22 cellular contexts compared by ENCODE assay signal in genomic region chr6:133899556-133899955, GRCh38. TPM values are rescaled to one million over a fixed set of nuclear protein-coding genes. Genes with fewer than 3 reads are reported as not detected.
DNase-seq lines count a peak whose midpoint lies in the region; ATAC-seq and TF ChIP-seq lines count a peak whose summit lies in the region.
"Had no signal": no experiment of that assay in that cellular context is flagged by ENCODE, and none has a peak within 500 bp of the region (broad histone marks: within the 10 kb centered on the region; RNA-seq: fewer than 3 reads in every experiment).

No MANE protein-coding gene starts in this region.

- no peak overlapping the region for H3K27ac Mint-ChIP-seq in osteocyte (ENCODE audit: unreplicated experiment)
- H3K27ac Mint-ChIP-seq: CD14-positive monocyte had no signal

- H3K4me1 ChIP-seq in RWPE2 (ENCODE audit: insufficient read depth, poor library complexity, severe bottlenecking) (no peaks in the 10 kb centered on the region), foreskin keratinocyte (no peaks in the 10 kb centered on the region)

- peaks cover 84% of the 10 kb centered on the region for H3K27me3 Mint-ChIP-seq in osteocyte (ENCODE audit: unreplicated experiment)

- DNase-seq in DMS 273 (lab: John Stamatoyannopoulos, UW; ENCODE audit: unreplicated experiment) (peak; percentile 23), DMS 273 treated with DMSO at 0.1 percent for 48 hours (lab: John Stamatoyannopoulos, UW) (no peak), RWPE2 (ENCODE audit: low spot score) (no peak), epithelial cell of prostate (ENCODE audit: low read depth, low spot score) (peak; percentile 84), foreskin keratinocyte (peak; percentile 66 to 83), osteocyte (ENCODE audit: extremely low spot score, unreplicated experiment) (no peak)
- DNase-seq in activated CD4-positive, alpha-beta T cell treated with anti-CD3 and anti-CD28 coated beads, Interleukin-2, amount 50 U/mL, for 4 hours = no peak
- DNase-seq: GF-D8, MM.1S, NCI-H1092, NCI-H1436 treated with DMSO at 0.1 percent for 48 hours, NCI-H2029, NCI-H748 treated with DMSO at 0.1 percent for 48 hours, OCI-M1, SHP77 treated with DMSO at 0.1 percent for 48 hours, SK-N-SH had no signal

- TF ChIP-seq CTCF in RWPE2 (IDR thresholded peaks at IDR 0.05; ENCODE audit: poor library complexity, severe bottlenecking) = no peak
- TF ChIP-seq CTCF in foreskin keratinocyte (conservative IDR thresholded peaks at IDR 0.05) = no peak
- TF ChIP-seq CTCF in osteocyte (IDR thresholded peaks at IDR 0.05) = no peak

- peaks cover 8% of the 10 kb centered on the region for H3K4me1 Mint-ChIP-seq in osteocyte (ENCODE audit: unreplicated experiment)

- ATAC-seq in RWPE2 (ENCODE audit: low read depth) = peak; percentile 98
- peak; percentile 75 for ATAC-seq in foreskin keratinocyte
- no peak for ATAC-seq in GM21723 (IDR thresholded peaks at IDR 0.05; ENCODE audit: unreplicated experiment)

- H3K27me3 ChIP-seq in RWPE2 (ENCODE audit: insufficient read depth, poor library complexity, severe bottlenecking) (peaks cover 39% of the 10 kb centered on the region), foreskin keratinocyte (peaks cover 83% of the 10 kb centered on the region)

- no peaks in the 10 kb centered on the region for H3K36me3 Mint-ChIP-seq in osteocyte (ENCODE audit: unreplicated experiment)
- H3K36me3 Mint-ChIP-seq: CD14-positive monocyte had no signal

- H3K4me3 Mint-ChIP-seq in osteocyte (ENCODE audit: unreplicated experiment) = no peak overlapping the region
- H3K4me3 Mint-ChIP-seq: CD14-positive monocyte had no signal

- no peaks in the 10 kb centered on the region for H3K9me3 Mint-ChIP-seq in osteocyte (ENCODE audit: unreplicated experiment)

- H3K4me3 ChIP-seq in RWPE2 (ENCODE audit: severe bottlenecking) = no peak overlapping the region

- H3K27ac ChIP-seq in RWPE2 (ENCODE audit: poor library complexity, severe bottlenecking) (no peak overlapping the region), epithelial cell of prostate (peak overlapping the region; percentile 38), foreskin keratinocyte (no peak overlapping the region)
- H3K27ac ChIP-seq: 22Rv1, HL-60 had no signal

- H3K9me3 ChIP-seq in RWPE2 (ENCODE audit: severe bottlenecking) = no peaks in the 10 kb centered on the region
- H3K9me3 ChIP-seq: SK-N-SH had no signal

- H3K36me3 ChIP-seq in RWPE2 (ENCODE audit: low read depth) = no peaks in the 10 kb centered on the region

RNA-seq across cellular contexts. Expression of gene TCF21, which starts 10.6 kb away (rescaled TPM):
- total RNA-seq in foreskin keratinocyte (not detected in 2 replicates), osteocyte (not detected in 2 replicates)
- polyA plus RNA-seq in foreskin keratinocyte = not detected in 2 replicates
- total RNA-seq: HT1080, NCI-H460 had no signal
- polyA plus RNA-seq: CD14-positive monocyte, SK-N-SH had no signal

RNA-seq across cellular contexts. Expression of gene TBPL1, which starts 53.5 kb away (rescaled TPM):
- total RNA-seq in foreskin keratinocyte (38.1 and 41.5 TPM in 2 replicates), osteocyte (29.7 and 35.0 TPM in 2 replicates)
- 32.5 and 37.6 TPM in 2 replicates for polyA plus RNA-seq in foreskin keratinocyte

Comparison
In these comparisons a context has a peak if more than half of its experiments do, and no peak if none do; other contexts are left out.
1. DNase-seq: peak in DMS 273 (single experiment), epithelial cell of prostate (single experiment) and foreskin keratinocyte (2 of 2); none in DMS 273 treated with DMSO at 0.1 percent for 48 hours (single experiment), RWPE2 (single experiment), activated CD4-positive, alpha-beta T cell treated with anti-CD3 and anti-CD28 coated beads, Interleukin-2, amount 50 U/mL, for 4 hours (0 of 2) and osteocyte (single experiment).